33 cellular contexts compared by ENCODE assay signal in genomic region chr20:19070036-19070435, GRCh38.
"Had no signal": no experiment of that assay in that cellular context is flagged by ENCODE, and none has a peak within 500 bp of the region (broad histone marks: within the 10 kb centered on the region; RNA-seq: fewer than 3 reads in every experiment).

No MANE protein-coding gene starts in this region.

- H3K36me3 ChIP-seq: brain microvascular endothelial cell, WERI-Rb-1 had no signal

- H3K27me3 ChIP-seq: brain microvascular endothelial cell had no signal

- H3K27ac ChIP-seq: brain microvascular endothelial cell, WERI-Rb-1 had no signal

- ATAC-seq: activated CD8-positive, alpha-beta memory T cell treated with anti-CD3 and anti-CD28 coated beads, Interleukin-2, amount 10 ng/mL, durations not matched to agents 7 days and 5 days; K562 had no signal

- DNase-seq: activated CD4-positive, alpha-beta memory T cell treated with anti-CD3 and anti-CD28 coated beads, Interleukin-2, amount 10 ng/mL, durations not matched to agents 7 days and 5 days; activated CD4-positive, alpha-beta T cell treated with anti-CD3 and anti-CD28 coated beads for 1 hour; activated CD4-positive, alpha-beta T cell treated with anti-CD3 and anti-CD28 coated beads for 48 hours; activated CD4-positive, CD25-positive, alpha-beta regulatory T cell; activated CD8-positive, alpha-beta memory T cell treated with anti-CD3 and anti-CD28 coated beads for 24 hours; activated CD8-positive, alpha-beta memory T cell treated with anti-CD3 and anti-CD28 coated beads, Interleukin-2, amount 10 ng/mL, durations not matched to agents 7 days and 5 days; activated CD8-positive, alpha-beta memory T cell treated with anti-CD3 and anti-CD28 coated beads, Interleukin-2, amount 50 U/mL, for 48 hours; activated effector memory CD4-positive, alpha-beta T cell treated with Interleukin-2 at 50 U/mL for 16 hours; activated naive CD4-positive, alpha-beta T cell treated with anti-CD3 and anti-CD28 coated beads, Interleukin-2, amount 50 U/mL, for 16 hours; activated naive CD8-positive, alpha-beta T cell treated with anti-CD3 and anti-CD28 coated beads for 36 hours; activated T-cell treated with anti-CD3 and anti-CD28 coated beads, Interleukin-2, amount 50 U/mL, for 48 hours; amniotic stem cell; aorta; brain microvascular endothelial cell; central memory CD4-positive, alpha-beta T cell; NCI-H1048; NCI-H1436 treated with DMSO at 0.1 percent for 48 hours; NCI-H1694 treated with DMSO at 0.1 percent for 48 hours; NCI-H2029 treated with DMSO at 0.1 percent for 48 hours; NCI-H2107; NCI-H2171; NCI-H510A; NCI-H526; NCI-H748 treated with DMSO at 0.1 percent for 48 hours; NK-92 treated with Interleukin-12 subunit alpha and Interleukin-12 subunit beta, amount 100 ng/mL, for 24 hours; OCI-M1; Right ventricle myocardium superior; SW 1271; T-helper 1 cell; T-helper 2 cell; T1000; WERI-Rb-1 had no signal

- H3K4me3 ChIP-seq: K562 had no signal

- FAIRE-seq: K562 had no signal
